1 cellular context compared by ENCODE assay signal in genomic region chr3:33391255-33391995, GRCh38.
TF ChIP-seq lines count a peak whose summit lies in the region.

No MANE protein-coding gene starts in this region.

TF ChIP-seq in endothelial cell of umbilical vein, 7 proteins besides CTCF, POLR2A, EP300 and RAD21 (continued from another document):
- TF ChIP-seq MAX (IDR thresholded peaks at IDR 0.05; ENCODE audit: insufficient read depth, insufficient read length) (no peak), GATA2 (IDR thresholded peaks at IDR 0.05; ENCODE audit: insufficient read depth, insufficient read length, low read depth, low read length) (no peak)
